ENCODE assay signal across 9 cellular contexts in the genomic region with DNA sequence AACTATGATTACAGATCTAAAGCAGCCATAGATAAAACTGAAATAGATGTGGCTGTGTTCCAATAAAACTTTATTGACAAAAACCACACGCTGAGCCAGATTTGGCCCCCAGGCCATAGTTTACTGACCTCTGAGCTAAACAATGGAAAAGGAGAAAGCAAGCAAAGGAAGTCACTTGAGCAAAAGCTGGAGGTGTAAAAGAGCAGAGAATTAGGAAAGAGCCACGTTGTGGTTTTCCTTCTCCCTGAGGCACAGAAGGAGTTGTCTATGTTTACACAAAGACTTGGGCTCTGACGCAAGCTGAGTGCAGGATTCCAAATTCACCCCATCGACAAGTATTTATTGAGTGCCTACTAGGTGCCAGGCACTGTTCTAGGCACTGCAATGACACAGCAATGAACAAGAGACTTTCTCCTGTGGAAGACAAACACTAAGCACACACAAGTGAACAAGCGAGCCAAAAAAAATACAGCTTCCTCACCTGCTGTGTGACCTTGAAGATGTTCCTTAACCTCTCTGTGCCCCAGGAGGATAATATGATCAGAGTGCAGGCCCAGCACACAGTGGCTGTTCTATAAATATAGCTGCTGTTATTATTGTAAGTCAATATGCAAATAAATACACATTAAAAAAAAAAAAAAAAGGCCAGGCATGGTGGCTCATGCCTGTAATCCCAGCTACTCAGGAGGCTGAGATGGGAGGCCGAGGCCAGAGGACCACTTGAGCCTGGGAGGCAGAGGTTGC.
DNase-seq lines count a peak whose midpoint lies in the region; ATAC-seq and TF ChIP-seq lines count a peak whose summit lies in the region.
"Had no signal": no experiment of that assay in that cellular context is flagged by ENCODE, and none has a peak within 500 bp of the region (broad histone marks: within the 10 kb centered on the region; RNA-seq: fewer than 3 reads in every experiment).

No MANE protein-coding gene starts in this region.

- H3K9me3 ChIP-seq in PC-3 (ENCODE audit: low read length) (no peaks in the 10 kb centered on the region), stomach (no peaks in the 10 kb centered on the region)

- no peak overlapping the region for H3K27ac Mint-ChIP-seq in GM23338
- H3K27ac Mint-ChIP-seq: activated CD8-positive, alpha-beta T cell treated with anti-CD3 and anti-CD28 coated beads, Interleukin-2, amount 10 ng/mL, durations not matched to agents 7 days and 5 days had no signal

- H3K9ac ChIP-seq in PC-3 (ENCODE audit: low read length) = 0 out of 2 replicates have a peak overlapping the region, but pooled peaks have one; percentile 5

- H3F3A ChIP-seq in GM23338 (replicated peaks; ENCODE audit: low read depth) (no peaks in the 10 kb centered on the region; the same call in 1 of the 2 replicates), PC-3 (ENCODE audit: low read length, unreplicated experiment) (peaks cover 10% of the 10 kb centered on the region)

- H3K4me2 ChIP-seq in GM23338 (no peak overlapping the region), PC-3 (ENCODE audit: low read length) (peak overlapping the region; percentile 6; the same call in 1 of the 2 replicates)

- ATAC-seq in GM23338 (no peak), PC-3 (no peak), HG02759 (IDR thresholded peaks at IDR 0.05; ENCODE audit: unreplicated experiment) (no peak)
- ATAC-seq: activated CD8-positive, alpha-beta T cell treated with anti-CD3 and anti-CD28 coated beads, Interleukin-2, amount 10 ng/mL, durations not matched to agents 7 days and 5 days had no signal

- TF ChIP-seq CTCF in GM23338 (conservative IDR thresholded peaks at IDR 0.05; ENCODE audit: low read depth in 2 of 2) = no peak
- TF ChIP-seq CTCF in PC-3 (conservative IDR thresholded peaks at IDR 0.05; ENCODE audit: low read depth, low read length) = no peak
- TF ChIP-seq CTCF in epithelial cell of esophagus (IDR thresholded peaks at IDR 0.05; ENCODE audit: insufficient read depth, low read depth, low read length, missing control alignments) = no peak
- TF ChIP-seq CTCF in stomach (IDR thresholded peaks at IDR 0.05) = no peak

- 34 to 46% (median 39%) methylated on average over 6 of the region's 6 CpGs for WGBS in stomach, 5 donors

- H3K4me1 ChIP-seq in GM23338 (ENCODE audit: insufficient read depth) (peaks cover 8% of the 10 kb centered on the region), PC-3 (ENCODE audit: insufficient read depth, low read length) (peaks cover 26% of the 10 kb centered on the region), stomach (peaks cover 7 to 36% (median 16%) of the 10 kb centered on the region in 4 donors)

- no peaks in the 10 kb centered on the region for H3K9me2 ChIP-seq in GM23338 (ENCODE audit: insufficient read depth)
- no peaks in the 10 kb centered on the region for H3K9me2 ChIP-seq in PC-3 (replicated peaks; ENCODE audit: low read length)

- CTCF ChIA-PET in PC-3 (lab: Charles Lee) = no interaction called here

- H3K4me1 Mint-ChIP-seq in GM23338 = peaks cover 19% of the 10 kb centered on the region

- H2AFZ ChIP-seq in GM23338 (peak overlapping the region; percentile 81; the same call in 1 of the 2 replicates), PC-3 (ENCODE audit: low read length) (no peak overlapping the region)

- H3K4me3 Mint-ChIP-seq in GM23338 = no peak overlapping the region
- H3K4me3 Mint-ChIP-seq: activated CD8-positive, alpha-beta T cell treated with anti-CD3 and anti-CD28 coated beads, Interleukin-2, amount 10 ng/mL, durations not matched to agents 7 days and 5 days had no signal

- H3K79me2 ChIP-seq in GM23338 (replicated peaks; ENCODE audit: insufficient read depth) = no peaks in the 10 kb centered on the region
- H3K79me2 ChIP-seq in PC-3 (ENCODE audit: low read length) = no peaks in the 10 kb centered on the region

- no peak for TF ChIP-seq POLR2A in stomach (IDR thresholded peaks at IDR 0.05)

- no peaks in the 10 kb centered on the region for H3K36me3 Mint-ChIP-seq in GM23338 (ENCODE audit: low read depth)

- no peak for DNase-seq in GM23338 (ENCODE audit: low spot score)
- peak; percentile 91 for DNase-seq in PC-3
- peak; percentile 91 for DNase-seq in epithelial cell of esophagus (ENCODE audit: low read depth)
- no peak for DNase-seq in stomach
- DNase-seq in SHP77 (lab: John Stamatoyannopoulos, UW) = no peak
- no peak for DNase-seq in stimulated activated CD8-positive, alpha-beta memory T cell treated with anti-CD3 and anti-CD28 coated beads, Interleukin-4, amount 100 ng/mL, for 48 hours
- DNase-seq: activated CD8-positive, alpha-beta T cell treated with anti-CD3 and anti-CD28 coated beads, Interleukin-2, amount 10 ng/mL, durations not matched to agents 7 days and 5 days; kidney had no signal

- TF ChIP-seq EP300 in stomach (IDR thresholded peaks at IDR 0.05) = no peak

- BruUV-seq in PC-3 (replicated peaks; lab: Mats Ljungman, UMichigan) = no TSS peak

- no peak overlapping the region for H3K4me3 ChIP-seq in GM23338
- H3K4me3 ChIP-seq in PC-3 (ENCODE audit: low read length) = no peak overlapping the region
- H3K4me3 ChIP-seq in epithelial cell of esophagus (ENCODE audit: low read length) = no peak overlapping the region
- H3K4me3 ChIP-seq in stomach = no peak overlapping the region

- H3K9me3 Mint-ChIP-seq in GM23338 = peaks cover 2% of the 10 kb centered on the region; the same call in 1 of the 3 replicates

- H3K27ac ChIP-seq in GM23338 (ENCODE audit: low read depth) (no peak overlapping the region), PC-3 (ENCODE audit: low read length) (peak overlapping the region; percentile 68), stomach (peak overlapping the region in 4 of 5 donors; percentile 14 to 77 (median 40))

- H4K20me1 ChIP-seq in GM23338 (replicated peaks; ENCODE audit: insufficient read depth) = no peaks in the 10 kb centered on the region
- no peaks in the 10 kb centered on the region for H4K20me1 ChIP-seq in PC-3 (ENCODE audit: low read length)

- no peaks in the 10 kb centered on the region for H3K27me3 ChIP-seq in GM23338 (ENCODE audit: insufficient read depth)
- no peaks in the 10 kb centered on the region for H3K27me3 ChIP-seq in PC-3 (ENCODE audit: low read length)
- no peaks in the 10 kb centered on the region for H3K27me3 ChIP-seq in stomach

- no peaks in the 10 kb centered on the region for H3K36me3 ChIP-seq in GM23338 (ENCODE audit: insufficient read depth)
- no peaks in the 10 kb centered on the region for H3K36me3 ChIP-seq in PC-3 (ENCODE audit: low read depth, low read length)
- no peaks in the 10 kb centered on the region for H3K36me3 ChIP-seq in stomach

- peaks cover 9% of the 10 kb centered on the region for H3K27me3 Mint-ChIP-seq in GM23338 (ENCODE audit: insufficient read depth, low read depth, poor library complexity)

- POLR2A ChIA-PET in PC-3 (lab: Charles Lee; ENCODE audit: unreplicated experiment) = no interaction called here

- intact Hi-C loops in PC-3 (cut with micrococcal nuclease) = no loop called here
- intact Hi-C loops in stomach (cut with DNase I; ENCODE audit: low total_unique reads) = no loop called here

TF ChIP-seq in GM23338, 12 proteins besides CTCF, POLR2A, EP300 and RAD21 (continues in another document):
- TF ChIP-seq ZNF114 (CRISPR knock-in tag; IDR thresholded peaks at IDR 0.05) (no peak), EZH2phosphoT487 (IDR thresholded peaks at IDR 0.05; ENCODE audit: unreplicated experiment) (no peak), EZH2 (IDR thresholded peaks at IDR 0.05; ENCODE audit: low read depth, unreplicated experiment) (no peak)

Comparison
In these comparisons a context has a peak if more than half of its experiments do, and no peak if none do; other contexts are left out.
1. DNase-seq: peak in PC-3 (single experiment) and epithelial cell of esophagus (single experiment); none in GM23338 (single experiment), stomach (single experiment), SHP77 (0 of 2) and stimulated activated CD8-positive, alpha-beta memory T cell treated with anti-CD3 and anti-CD28 coated beads, Interleukin-4, amount 100 ng/mL, for 48 hours (single experiment).